ENCODE assay signal across 16 cellular contexts in genomic region chr19:50638576-50638975, GRCh38. TPM values are rescaled to one million over a fixed set of nuclear protein-coding genes. Genes with fewer than 3 reads are reported as not detected.
DNase-seq lines count a peak whose midpoint lies in the region; ATAC-seq, FAIRE-seq and TF ChIP-seq lines count a peak whose summit lies in the region.
"Had no signal": no experiment of that assay in that cellular context is flagged by ENCODE, and none has a peak within 500 bp of the region (broad histone marks: within the 10 kb centered on the region; RNA-seq: fewer than 3 reads in every experiment).

No MANE protein-coding gene starts in this region.

- CTCF ChIA-PET in activated naive CD4-positive, alpha-beta T cell treated with anti-CD3 and anti-CD28 coated beads for 36 hours (lab: Charles Lee) = no interaction called here

- intact Hi-C loops in left ventricle myocardium inferior (cut with micrococcal nuclease) (no loop called here), left cardiac atrium (cut with DNase I) (loop anchor here in 1 of 2 donors (5.0 kb wide), 1 partner anchor 101 kb away; no protein-coding TSS in a partner anchor), lower lobe of right lung (cut with DNase I) (no loop called here), pancreas (cut with DNase I) (no loop called here)
- intact Hi-C loops in activated naive CD4-positive, alpha-beta T cell treated with anti-CD3 and anti-CD28 coated beads for 36 hours (cut with micrococcal nuclease) = no loop called here

- H3K27me3 ChIP-seq in left ventricle myocardium inferior (ENCODE audit: low read depth) (peaks cover 89% of the 10 kb centered on the region), iPS-20b (ENCODE audit: insufficient read depth, low read length) (peaks cover 21% of the 10 kb centered on the region), lower lobe of right lung (ENCODE audit: low read depth) (peaks cover 58% of the 10 kb centered on the region), pancreas (peaks cover 0 to 12% (median 2%) of the 10 kb centered on the region in 4 donors)

- no peak for ATAC-seq in left cardiac atrium
- ATAC-seq in stimulated activated effector memory CD8-positive, alpha-beta T cell treated with anti-CD3 and anti-CD28 coated beads, Interleukin-12 subunit alpha, Interleukin-12 subunit beta, amount 100 ng/mL, for 72 hours = no peak
- no peak for ATAC-seq in lower lobe of right lung
- ATAC-seq in pancreas = no peak

- H3K36me3 ChIP-seq in left ventricle myocardium inferior (peaks cover 7% of the 10 kb centered on the region), iPS-20b (ENCODE audit: insufficient read depth, low read depth, low read length) (no peaks in the 10 kb centered on the region), lower lobe of right lung (no peaks in the 10 kb centered on the region), pancreas (no peaks in the 10 kb centered on the region)
- H3K36me3 ChIP-seq: brain microvascular endothelial cell, heart left ventricle had no signal

- H3K4me3 ChIP-seq in left ventricle myocardium inferior = peak overlapping the region; percentile 70
- peak overlapping the region; percentile 75 for H3K4me3 ChIP-seq in iPS-20b (ENCODE audit: low read length)
- no peak overlapping the region for H3K4me3 ChIP-seq in lower lobe of right lung
- no peak overlapping the region for H3K4me3 ChIP-seq in pancreas

- no peak overlapping the region for H3K27ac Mint-ChIP-seq in activated naive CD8-positive, alpha-beta T cell treated with anti-CD3 and anti-CD28 coated beads for 36 hours
- H3K27ac Mint-ChIP-seq in stimulated activated effector memory CD8-positive, alpha-beta T cell treated with anti-CD3 and anti-CD28 coated beads, Interleukin-12 subunit alpha, Interleukin-12 subunit beta, amount 100 ng/mL, for 72 hours = no peak overlapping the region
- H3K27ac Mint-ChIP-seq in activated naive CD4-positive, alpha-beta T cell treated with anti-CD3 and anti-CD28 coated beads for 36 hours = no peak overlapping the region

- 30 to 39% methylated on average over 11 of the region's 11 CpGs for WGBS in pancreas, 2 donors

- no peaks in the 10 kb centered on the region for H3K4me1 Mint-ChIP-seq in activated naive CD8-positive, alpha-beta T cell treated with anti-CD3 and anti-CD28 coated beads for 36 hours
- H3K4me1 Mint-ChIP-seq in stimulated activated effector memory CD8-positive, alpha-beta T cell treated with anti-CD3 and anti-CD28 coated beads, Interleukin-12 subunit alpha, Interleukin-12 subunit beta, amount 100 ng/mL, for 72 hours = peaks cover 9% of the 10 kb centered on the region
- H3K4me1 Mint-ChIP-seq in activated naive CD4-positive, alpha-beta T cell treated with anti-CD3 and anti-CD28 coated beads for 36 hours (ENCODE audit: low read depth) = peaks cover 7% of the 10 kb centered on the region

- TF ChIP-seq CTCF in left ventricle myocardium inferior (IDR thresholded peaks at IDR 0.05; ENCODE audit: borderline replicate concordance) (no peak), lower lobe of right lung (IDR thresholded peaks at IDR 0.05) (no peak), pancreas (IDR thresholded peaks at IDR 0.05) (no peak)

- H3K27me3 Mint-ChIP-seq in activated naive CD8-positive, alpha-beta T cell treated with anti-CD3 and anti-CD28 coated beads for 36 hours = peaks cover 21% of the 10 kb centered on the region
- H3K27me3 Mint-ChIP-seq in activated naive CD4-positive, alpha-beta T cell treated with anti-CD3 and anti-CD28 coated beads for 36 hours (ENCODE audit: low read depth) = peaks cover 48% of the 10 kb centered on the region

- no peak for FAIRE-seq in pancreas (lab: Jason Lieb, UNC)
- FAIRE-seq: GM12892 had no signal

- peaks cover 15% of the 10 kb centered on the region for H3K9me3 Mint-ChIP-seq in activated naive CD8-positive, alpha-beta T cell treated with anti-CD3 and anti-CD28 coated beads for 36 hours
- H3K9me3 Mint-ChIP-seq in stimulated activated effector memory CD8-positive, alpha-beta T cell treated with anti-CD3 and anti-CD28 coated beads, Interleukin-12 subunit alpha, Interleukin-12 subunit beta, amount 100 ng/mL, for 72 hours = no peaks in the 10 kb centered on the region
- peaks cover 12% of the 10 kb centered on the region for H3K9me3 Mint-ChIP-seq in activated naive CD4-positive, alpha-beta T cell treated with anti-CD3 and anti-CD28 coated beads for 36 hours

- no peak overlapping the region for H3K27ac ChIP-seq in left ventricle myocardium inferior (replicated peaks)
- no peak overlapping the region for H3K27ac ChIP-seq in iPS-20b (ENCODE audit: low read length)
- no peak overlapping the region for H3K27ac ChIP-seq in lower lobe of right lung
- H3K27ac ChIP-seq in pancreas = no peak overlapping the region
- H3K27ac ChIP-seq: brain microvascular endothelial cell, heart left ventricle had no signal

- peaks cover 9% of the 10 kb centered on the region for H3K4me1 ChIP-seq in left ventricle myocardium inferior
- H3K4me1 ChIP-seq in iPS-20b (ENCODE audit: insufficient read depth, low read length) = no peaks in the 10 kb centered on the region
- H3K4me1 ChIP-seq in lower lobe of right lung = no peaks in the 10 kb centered on the region
- H3K4me1 ChIP-seq in pancreas = no peaks in the 10 kb centered on the region

- H3K9me3 ChIP-seq in left ventricle myocardium inferior (replicated peaks) (peaks cover 21% of the 10 kb centered on the region), iPS-20b (ENCODE audit: insufficient read depth, low read depth, low read length) (peaks cover 57% of the 10 kb centered on the region), lower lobe of right lung (peaks cover 11% of the 10 kb centered on the region), pancreas (no peaks in the 10 kb centered on the region)

- peak overlapping the region; percentile 83 for H3K4me3 Mint-ChIP-seq in activated naive CD8-positive, alpha-beta T cell treated with anti-CD3 and anti-CD28 coated beads for 36 hours
- peak overlapping the region; percentile 41 for H3K4me3 Mint-ChIP-seq in stimulated activated effector memory CD8-positive, alpha-beta T cell treated with anti-CD3 and anti-CD28 coated beads, Interleukin-12 subunit alpha, Interleukin-12 subunit beta, amount 100 ng/mL, for 72 hours
- no peak overlapping the region for H3K4me3 Mint-ChIP-seq in activated naive CD4-positive, alpha-beta T cell treated with anti-CD3 and anti-CD28 coated beads for 36 hours

- no peak overlapping the region for H3K9ac ChIP-seq in iPS-20b (ENCODE audit: low read depth, low read length)

- peaks cover 14% of the 10 kb centered on the region for H3K36me3 Mint-ChIP-seq in activated naive CD8-positive, alpha-beta T cell treated with anti-CD3 and anti-CD28 coated beads for 36 hours
- H3K36me3 Mint-ChIP-seq in stimulated activated effector memory CD8-positive, alpha-beta T cell treated with anti-CD3 and anti-CD28 coated beads, Interleukin-12 subunit alpha, Interleukin-12 subunit beta, amount 100 ng/mL, for 72 hours = no peaks in the 10 kb centered on the region
- peaks cover 2% of the 10 kb centered on the region for H3K36me3 Mint-ChIP-seq in activated naive CD4-positive, alpha-beta T cell treated with anti-CD3 and anti-CD28 coated beads for 36 hours (ENCODE audit: low read depth)

- no peak for DNase-seq in left ventricle myocardium inferior
- no peak for DNase-seq in left cardiac atrium
- no peak for DNase-seq in activated naive CD8-positive, alpha-beta T cell treated with anti-CD3 and anti-CD28 coated beads for 36 hours
- DNase-seq in stimulated activated effector memory CD8-positive, alpha-beta T cell treated with anti-CD3 and anti-CD28 coated beads, Interleukin-12 subunit alpha, Interleukin-12 subunit beta, amount 100 ng/mL, for 72 hours (ENCODE audit: low spot score in 2 of 2) = no peak
- DNase-seq in lower lobe of right lung = no peak
- no peak for DNase-seq in pancreas
- DNase-seq in activated naive CD4-positive, alpha-beta T cell treated with anti-CD3 and anti-CD28 coated beads for 36 hours = no peak
- DNase-seq: GF-D8, NCI-H1417 treated with DMSO at 0.1 percent for 48 hours had no signal

RNA-seq across cellular contexts. Expression of gene SYT3, which starts 1.1 kb away (rescaled TPM):
- total RNA-seq in left ventricle myocardium inferior (0.22 TPM), left cardiac atrium (under 1 TPM; 0.24 to 0.52 TPM), lower lobe of right lung (1.2 TPM), pancreas (under 1 TPM; 0.09 to 0.63 (median 0.37) TPM)
- 1 to 10 TPM; 1.4 to 1.9 TPM for total RNA-seq in activated naive CD8-positive, alpha-beta T cell treated with anti-CD3 and anti-CD28 coated beads for 36 hours
- under 1 TPM; 0.30 to 0.94 TPM for polyA plus RNA-seq in pancreas
- not detected for total RNA-seq in activated naive CD4-positive, alpha-beta T cell treated with anti-CD3 and anti-CD28 coated beads for 36 hours
- total RNA-seq: subcutaneous adipose tissue; T-helper 2 cell treated with Interferon-gamma antibody and Interleukin-4, amounts not matched to agents 100 ng/mL and 5 ng/mL, for 36 hours had no signal

RNA-seq across cellular contexts. Expression of gene C19orf81, which starts 10.7 kb away (rescaled TPM):
- 3.6 TPM for total RNA-seq in left ventricle myocardium inferior
- total RNA-seq in left cardiac atrium = 1 to 10 TPM; 1.3 to 2.0 TPM
- total RNA-seq in activated naive CD8-positive, alpha-beta T cell treated with anti-CD3 and anti-CD28 coated beads for 36 hours = 1 to 10 TPM; 2.6 to 2.9 TPM
- total RNA-seq in lower lobe of right lung = 5.2 TPM
- 1 to 10 TPM in 1 of 6 donors, under 1 TPM in 3, not detected in 2; 0.69 to 1.2 (median 0.92) TPM for total RNA-seq in pancreas
- polyA plus RNA-seq in pancreas = under 1 TPM in 1 of 2 donors, not detected in 1; 0.40 TPM
- 1 to 10 TPM; 1.5 to 1.7 TPM for total RNA-seq in activated naive CD4-positive, alpha-beta T cell treated with anti-CD3 and anti-CD28 coated beads for 36 hours
- total RNA-seq: T-helper 2 cell treated with Interferon-gamma antibody and Interleukin-4, amounts not matched to agents 100 ng/mL and 5 ng/mL, for 36 hours had no signal
- polyA plus RNA-seq: AG04450, heart left ventricle had no signal

Comparison
In these comparisons a context has a peak if more than half of its experiments do, and no peak if none do; other contexts are left out.
1. H3K4me3 ChIP-seq: peak in left ventricle myocardium inferior (single experiment) and iPS-20b (single experiment); none in lower lobe of right lung (single experiment) and pancreas (0 of 4).